ENCODE assay signal across 8 cellular contexts in the genomic region with DNA sequence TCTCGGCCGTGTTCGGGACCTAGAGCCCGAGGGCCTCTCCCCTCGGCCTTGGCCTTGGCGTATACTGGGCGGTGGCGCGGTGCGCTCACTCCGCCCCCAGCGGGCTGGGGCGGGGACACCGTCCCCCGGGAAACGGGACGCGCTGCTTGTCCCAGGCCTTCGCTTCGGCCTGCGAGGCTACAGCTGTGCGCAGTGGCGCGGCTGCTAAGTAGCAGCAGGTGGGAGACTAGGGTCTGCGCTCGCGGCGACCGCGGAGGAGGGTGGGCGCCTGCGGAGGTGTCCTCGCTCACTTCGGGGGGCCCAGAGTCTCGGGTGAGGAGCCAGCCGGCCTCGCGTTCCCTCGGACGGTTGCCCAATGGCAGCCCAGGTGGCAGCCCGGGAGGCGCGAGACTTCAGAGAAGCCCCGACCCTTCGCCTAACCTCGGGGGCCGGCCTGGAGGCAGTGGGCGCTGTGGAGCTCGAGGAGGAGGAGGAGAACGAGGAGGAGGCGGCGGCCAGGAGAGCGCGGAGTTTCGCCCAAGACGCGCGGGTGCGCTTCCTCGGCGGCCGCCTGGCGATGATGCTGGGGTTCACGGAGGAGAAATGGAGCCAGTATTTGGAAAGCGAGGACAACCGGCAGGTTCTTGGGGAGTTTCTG. TPM values are rescaled to one million over a fixed set of nuclear protein-coding genes. Genes with fewer than 3 reads are reported as not detected.
DNase-seq lines count a peak whose midpoint lies in the region; ATAC-seq and TF ChIP-seq lines count a peak whose summit lies in the region.

TSS of gene DNAH11 (plus strand) at position 149 of the 637 bp plus-strand sequence. CDS start at position 356, 207 bp downstream.

- H3K9me3 ChIP-seq in heart left ventricle, result no peaks in the 10 kb centered on the region
- no peaks in the 10 kb centered on the region for H3K9me3 ChIP-seq in psoas muscle

- peaks cover 16% of the 10 kb centered on the region for H3K4me1 Mint-ChIP-seq in activated CD4-positive, alpha-beta T cell treated with anti-CD3 and anti-CD28 coated beads, Interleukin-2, amount 10 ng/mL, durations not matched to agents 24 days and 14 days
- peaks cover 10% of the 10 kb centered on the region for H3K4me1 Mint-ChIP-seq in activated CD8-positive, alpha-beta memory T cell treated with anti-CD3 and anti-CD28 coated beads, Interleukin-2, amount 10 ng/mL, durations not matched to agents 7 days and 5 days

- H3K4me3 Mint-ChIP-seq in activated CD4-positive, alpha-beta T cell treated with anti-CD3 and anti-CD28 coated beads, Interleukin-2, amount 10 ng/mL, durations not matched to agents 24 days and 14 days, result peak within 1 kb of the TSS; percentile 81
- peak within 1 kb of the TSS; percentile 63 for H3K4me3 Mint-ChIP-seq in activated CD8-positive, alpha-beta memory T cell treated with anti-CD3 and anti-CD28 coated beads, Interleukin-2, amount 10 ng/mL, durations not matched to agents 7 days and 5 days

- intact Hi-C loops in activated CD4-positive, alpha-beta T cell treated with anti-CD3 and anti-CD28 coated beads, Interleukin-2, amount 10 ng/mL, durations not matched to agents 24 days and 14 days (cut with micrococcal nuclease), result loop anchor here (5.0 to 10.0 kb wide), 3 partner anchors 116 to 394 kb away; partner anchors contain the start of gene SP4
- intact Hi-C loops in heart left ventricle (cut with DNase I) (no loop called here), psoas muscle (cut with DNase I) (no loop called here)

- peaks cover 7% of the 10 kb centered on the region for H3K36me3 Mint-ChIP-seq in activated CD4-positive, alpha-beta T cell treated with anti-CD3 and anti-CD28 coated beads, Interleukin-2, amount 10 ng/mL, durations not matched to agents 24 days and 14 days (ENCODE audit: low read depth)
- no peaks in the 10 kb centered on the region for H3K36me3 Mint-ChIP-seq in activated CD8-positive, alpha-beta memory T cell treated with anti-CD3 and anti-CD28 coated beads, Interleukin-2, amount 10 ng/mL, durations not matched to agents 7 days and 5 days

- TF ChIP-seq CTCF in heart left ventricle (IDR thresholded peaks at IDR 0.05), result no peak
- TF ChIP-seq CTCF in psoas muscle (IDR thresholded peaks at IDR 0.05), result no peak
- no peak for TF ChIP-seq CTCF in omental fat pad (IDR thresholded peaks at IDR 0.05)

- peaks cover 0 to 22% (median 5%) of the 10 kb centered on the region in 12 donors for H3K4me1 ChIP-seq in heart left ventricle
- peaks cover 9% of the 10 kb centered on the region for H3K4me1 ChIP-seq in psoas muscle

- peaks cover 43% of the 10 kb centered on the region for H3K27me3 Mint-ChIP-seq in activated CD4-positive, alpha-beta T cell treated with anti-CD3 and anti-CD28 coated beads, Interleukin-2, amount 10 ng/mL, durations not matched to agents 24 days and 14 days
- H3K27me3 Mint-ChIP-seq in activated CD8-positive, alpha-beta memory T cell treated with anti-CD3 and anti-CD28 coated beads, Interleukin-2, amount 10 ng/mL, durations not matched to agents 7 days and 5 days, result peaks cover 80% of the 10 kb centered on the region

- peak; percentile 74 for ATAC-seq in HG03469 (IDR thresholded peaks at IDR 0.05; ENCODE audit: unreplicated experiment)
- ATAC-seq in activated CD8-positive, alpha-beta memory T cell treated with anti-CD3 and anti-CD28 coated beads, Interleukin-2, amount 10 ng/mL, durations not matched to agents 7 days and 5 days, result peak; percentile 87
- peak; percentile 55 to 98 (median 90) for ATAC-seq in heart left ventricle
- peak; percentile 78 to 96 (median 87) for ATAC-seq in psoas muscle
- no peak for ATAC-seq in omental fat pad (ENCODE audit: low FRiP score)

- no peak for TF ChIP-seq POLR2A in heart left ventricle (IDR thresholded peaks at IDR 0.05)

- peak within 1 kb of the TSS; percentile 39 for H3K27ac Mint-ChIP-seq in activated CD4-positive, alpha-beta T cell treated with anti-CD3 and anti-CD28 coated beads, Interleukin-2, amount 10 ng/mL, durations not matched to agents 24 days and 14 days
- no peak within 1 kb of the TSS for H3K27ac Mint-ChIP-seq in activated CD8-positive, alpha-beta memory T cell treated with anti-CD3 and anti-CD28 coated beads, Interleukin-2, amount 10 ng/mL, durations not matched to agents 7 days and 5 days

- WGBS in heart left ventricle, 4 donors, result 0 to 2% (median 1%) methylated on average over 22 to 66 of the region's 66 CpGs
- WGBS in psoas muscle, 3 donors, result 0 to 1% (median 1%) methylated on average over 58 to 66 of the region's 66 CpGs

- H3K27me3 ChIP-seq in heart left ventricle (peaks cover 11 to 58% (median 16%) of the 10 kb centered on the region in 9 donors), psoas muscle (ENCODE audit: insufficient read depth in 3 of 3, low read length in 2 of 3) (peaks cover 10 to 50% (median 11%) of the 10 kb centered on the region in 3 donors)

- H3K4me3 ChIP-seq in heart left ventricle, result peak within 1 kb of the TSS; percentile 10 to 58 (median 44)
- peak within 1 kb of the TSS; percentile 69 for H3K4me3 ChIP-seq in psoas muscle

- H3K27ac ChIP-seq in heart left ventricle, result no peak within 1 kb of the TSS
- H3K27ac ChIP-seq in psoas muscle, result no peak within 1 kb of the TSS

- DNase-seq in activated CD4-positive, alpha-beta T cell treated with anti-CD3 and anti-CD28 coated beads, Interleukin-2, amount 10 ng/mL, durations not matched to agents 24 days and 14 days, result peak; percentile 86
- DNase-seq in activated CD4-positive, alpha-beta T cell treated with anti-CD3 and anti-CD28 coated beads for 4 hours, result no peak
- DNase-seq in activated CD8-positive, alpha-beta memory T cell treated with anti-CD3 and anti-CD28 coated beads, Interleukin-2, amount 10 ng/mL, durations not matched to agents 7 days and 5 days, result no peak
- DNase-seq in heart left ventricle (peak in 4 of 5 donors; percentile 22 to 70 (median 50)), psoas muscle (peak; percentile 40 to 59), omental fat pad (ENCODE audit: low spot score) (no peak), foreskin melanocyte (no peak)

- CTCF ChIA-PET in activated CD8-positive, alpha-beta memory T cell treated with anti-CD3 and anti-CD28 coated beads, Interleukin-2, amount 10 ng/mL, durations not matched to agents 7 days and 5 days (lab: Charles Lee), result interaction anchor here (1.4 kb wide), 1 partner anchor 289 kb away, joined by 4 read pairs; no protein-coding TSS in a partner anchor

- H3K36me3 ChIP-seq in heart left ventricle (no peaks in the 10 kb centered on the region), psoas muscle (ENCODE audit: insufficient read depth in 1 of 2, low read depth in 1 of 2) (no peaks in the 10 kb centered on the region)

- H3K9me3 Mint-ChIP-seq in activated CD4-positive, alpha-beta T cell treated with anti-CD3 and anti-CD28 coated beads, Interleukin-2, amount 10 ng/mL, durations not matched to agents 24 days and 14 days, result peaks cover 8% of the 10 kb centered on the region
- H3K9me3 Mint-ChIP-seq in activated CD8-positive, alpha-beta memory T cell treated with anti-CD3 and anti-CD28 coated beads, Interleukin-2, amount 10 ng/mL, durations not matched to agents 7 days and 5 days (ENCODE audit: low read depth), result no peaks in the 10 kb centered on the region

RNA-seq across cellular contexts. Expression of gene DNAH11, which starts in this region (rescaled TPM):
- 3.0 and 6.1 TPM in 2 replicates for total RNA-seq in activated CD4-positive, alpha-beta T cell treated with anti-CD3 and anti-CD28 coated beads, Interleukin-2, amount 10 ng/mL, durations not matched to agents 24 days and 14 days
- under 1 TPM; 0.15 to 0.28 TPM for total RNA-seq in activated CD8-positive, alpha-beta memory T cell treated with anti-CD3 and anti-CD28 coated beads, Interleukin-2, amount 10 ng/mL, durations not matched to agents 7 days and 5 days
- under 1 TPM; 0.06 to 0.98 (median 0.24) TPM for total RNA-seq in heart left ventricle
- polyA plus RNA-seq in heart left ventricle, result under 1 TPM; 0.04 to 0.22 TPM
- total RNA-seq in psoas muscle, result under 1 TPM; 0.28 to 0.93 (median 0.44) TPM
- under 1 TPM; 0.01 to 0.03 (median 0.03) TPM for polyA plus RNA-seq in psoas muscle
- under 1 TPM; 0.32 to 0.88 (median 0.49) TPM for total RNA-seq in omental fat pad

Comparison
In these comparisons a context has a peak if more than half of its experiments do, and no peak if none do; other contexts are left out.
1. Peak in ATAC-seq in activated CD8-positive, alpha-beta memory T cell treated with anti-CD3 and anti-CD28 coated beads, Interleukin-2, amount 10 ng/mL, durations not matched to agents 7 days and 5 days; RNA of the gene not detected or under 1 TPM.
2. Peak in DNase-seq, ATAC-seq and H3K4me3 ChIP-seq in heart left ventricle; RNA of the gene not detected or under 1 TPM.
3. Peak in DNase-seq, ATAC-seq and H3K4me3 ChIP-seq in psoas muscle; RNA of the gene not detected or under 1 TPM.